Comparison of ENCODE assay signal across 29 cellular contexts in the genomic region with DNA sequence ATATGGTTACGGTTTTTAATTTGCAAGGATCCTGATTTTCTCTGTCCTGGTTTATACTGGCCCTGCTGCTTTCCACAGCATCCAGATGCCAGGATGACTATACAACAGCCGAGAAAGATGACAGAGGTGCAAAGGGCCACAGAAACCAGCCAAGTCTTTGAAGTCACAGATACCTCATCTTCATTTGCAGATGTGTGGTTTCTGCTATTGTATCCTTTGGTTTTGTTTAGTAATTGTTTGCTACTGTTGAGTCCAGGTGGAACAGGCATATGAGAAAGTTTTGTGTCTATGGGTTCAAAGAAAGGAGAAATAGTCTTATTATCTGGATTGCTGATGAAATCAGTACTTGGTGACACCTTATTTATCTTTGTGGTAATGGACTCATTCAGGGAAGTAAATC. TPM values are rescaled to one million over a fixed set of nuclear protein-coding genes. Genes with fewer than 3 reads are reported as not detected.
DNase-seq lines count a peak whose midpoint lies in the region; ATAC-seq and TF ChIP-seq lines count a peak whose summit lies in the region.
"Had no signal": no experiment of that assay in that cellular context is flagged by ENCODE, and none has a peak within 500 bp of the region (broad histone marks: within the 10 kb centered on the region; RNA-seq: fewer than 3 reads in every experiment).

No MANE protein-coding gene starts in this region.

- no peak overlapping the region for H3K4me2 ChIP-seq in PC-9
- H3K4me2 ChIP-seq: BLaER1 treated with 17β-estradiol and CSF1 and Interleukin-3, amounts not matched to agents 10 nM and 100 nM had no signal

- 0 out of 2 replicates have a peak, but pooled peaks cover 5% of the 10 kb centered on the region for H3K4me1 ChIP-seq in PC-9 (replicated peaks; ENCODE audit: insufficient read depth)
- H3K4me1 ChIP-seq: BLaER1 treated with 17β-estradiol and CSF1 and Interleukin-3, amounts not matched to agents 10 nM and 100 nM; Peyer's patch; spleen; upper lobe of right lung had no signal

- no peak overlapping the region for H2AFZ ChIP-seq in PC-9

- H3K36me3 Mint-ChIP-seq in activated T-cell treated with anti-CD3 and anti-CD28 coated beads, Interleukin-2, amount 50 U/mL, for 72 hours (ENCODE audit: insufficient read depth in 2 of 2), result no peaks in the 10 kb centered on the region
- peaks cover 7% of the 10 kb centered on the region for H3K36me3 Mint-ChIP-seq in stimulated activated effector memory CD8-positive, alpha-beta T cell treated with anti-CD3 and anti-CD28 coated beads, Interleukin-12 subunit alpha, Interleukin-12 subunit beta, amount 100 ng/mL, for 72 hours

- CTCF ChIA-PET in PC-9 (lab: Charles Lee), result no interaction called here

- no peaks in the 10 kb centered on the region for H3K36me3 ChIP-seq in PC-9 (ENCODE audit: low read depth)
- H3K36me3 ChIP-seq: cardiac muscle cell, Peyer's patch had no signal

- H3K9me3 ChIP-seq in PC-9 (ENCODE audit: insufficient read depth, low read depth), result no peaks in the 10 kb centered on the region
- H3K9me3 ChIP-seq: BLaER1 treated with 17β-estradiol and CSF1 and Interleukin-3, amounts not matched to agents 10 nM and 100 nM; Peyer's patch; spleen; upper lobe of right lung had no signal

- no peak overlapping the region for H3K4me3 Mint-ChIP-seq in activated T-cell treated with anti-CD3 and anti-CD28 coated beads, Interleukin-2, amount 50 U/mL, for 72 hours
- H3K4me3 Mint-ChIP-seq in stimulated activated effector memory CD8-positive, alpha-beta T cell treated with anti-CD3 and anti-CD28 coated beads, Interleukin-12 subunit alpha, Interleukin-12 subunit beta, amount 100 ng/mL, for 72 hours, result no peak overlapping the region
- H3K4me3 Mint-ChIP-seq: activated B cell treated with CpG ODN at 0.5 μM for 24 hours, IgD-negative memory B cell had no signal

- H3K27ac Mint-ChIP-seq in activated T-cell treated with anti-CD3 and anti-CD28 coated beads, Interleukin-2, amount 50 U/mL, for 72 hours, result no peak overlapping the region
- no peak overlapping the region for H3K27ac Mint-ChIP-seq in stimulated activated effector memory CD8-positive, alpha-beta T cell treated with anti-CD3 and anti-CD28 coated beads, Interleukin-12 subunit alpha, Interleukin-12 subunit beta, amount 100 ng/mL, for 72 hours
- H3K27ac Mint-ChIP-seq: activated B cell treated with CpG ODN at 0.5 μM for 24 hours, IgD-negative memory B cell had no signal

- no peaks in the 10 kb centered on the region for H3K27me3 Mint-ChIP-seq in activated T-cell treated with anti-CD3 and anti-CD28 coated beads, Interleukin-2, amount 50 U/mL, for 72 hours (ENCODE audit: low read depth)
- H3K27me3 Mint-ChIP-seq: activated B cell treated with CpG ODN at 0.5 μM for 24 hours, IgD-negative memory B cell had no signal

- H3F3A ChIP-seq in PC-9 (ENCODE audit: insufficient read depth, low read depth), result no peaks in the 10 kb centered on the region

- no peaks in the 10 kb centered on the region for H3K27me3 ChIP-seq in PC-9 (ENCODE audit: insufficient read depth, low read depth)
- H3K27me3 ChIP-seq: BLaER1 treated with 17β-estradiol and CSF1 and Interleukin-3, amounts not matched to agents 10 nM and 100 nM; cardiac muscle cell; Peyer's patch; spleen; upper lobe of right lung had no signal

- DNase-seq in activated T-cell treated with anti-CD3 and anti-CD28 coated beads, Interleukin-2, amount 50 U/mL, for 72 hours, result peak; percentile 13 to 33
- no peak for DNase-seq in activated T-cell treated with anti-CD3 and anti-CD28 coated beads, Interleukin-2, amount 50 U/mL, for 1 hour
- DNase-seq in H4 (ENCODE audit: low spot score) (peak; percentile 14), PC-9 (peak in 1 of 2 experiments; percentile 46), amniotic stem cell (lab: John Stamatoyannopoulos, UW) (no peak)
- no peak for DNase-seq in stimulated activated effector memory CD8-positive, alpha-beta T cell treated with anti-CD3 and anti-CD28 coated beads, Interleukin-12 subunit alpha, Interleukin-12 subunit beta, amount 100 ng/mL, for 72 hours (ENCODE audit: low spot score in 2 of 2)
- DNase-seq: activated B cell treated with CpG ODN at 0.5 μM for 24 hours; activated gamma-delta T cell; aorta; effector memory CD4-positive, alpha-beta T cell; GDM1; head of caudate nucleus; left ventricle myocardium superior; NCI-H1105; NCI-H2029; NCI-H524 treated with DMSO at 0.1 percent for 48 hours; Peyer's patch; posterior cingulate gyrus; right cardiac atrium; SIG-M5; spleen; stimulated activated CD4-positive, alpha-beta T cell treated with anti-CD3 and anti-CD28 coated beads, Interleukin-2, amount 100 ng/mL, for 48 hours; upper lobe of right lung had no signal

- peaks cover 18% of the 10 kb centered on the region for H3K4me1 Mint-ChIP-seq in activated T-cell treated with anti-CD3 and anti-CD28 coated beads, Interleukin-2, amount 50 U/mL, for 72 hours (ENCODE audit: low read depth)
- no peaks in the 10 kb centered on the region for H3K4me1 Mint-ChIP-seq in stimulated activated effector memory CD8-positive, alpha-beta T cell treated with anti-CD3 and anti-CD28 coated beads, Interleukin-12 subunit alpha, Interleukin-12 subunit beta, amount 100 ng/mL, for 72 hours
- H3K4me1 Mint-ChIP-seq: activated B cell treated with CpG ODN at 0.5 μM for 24 hours had no signal

- no TSS peak for BruUV-seq in PC-9 (replicated peaks; lab: Mats Ljungman, UMichigan)

- H3K9me2 ChIP-seq in PC-9 (ENCODE audit: insufficient read depth), result no peaks in the 10 kb centered on the region

- intact Hi-C loops in PC-9 (cut with micrococcal nuclease; ENCODE audit: unreplicated experiment), result no loop called here

- no peak for TF ChIP-seq CTCF in PC-9 (conservative IDR thresholded peaks at IDR 0.05)

- no peaks in the 10 kb centered on the region for H3K79me2 ChIP-seq in PC-9 (ENCODE audit: low read depth)

- peak; percentile 83 to 93 for ATAC-seq in activated T-cell treated with anti-CD3 and anti-CD28 coated beads, Interleukin-2, amount 50 U/mL, for 72 hours (replicated peaks in 1 of 2)
- ATAC-seq in stimulated activated effector memory CD8-positive, alpha-beta T cell treated with anti-CD3 and anti-CD28 coated beads, Interleukin-12 subunit alpha, Interleukin-12 subunit beta, amount 100 ng/mL, for 72 hours, result peak; percentile 71
- no peak for ATAC-seq in GM21423 (IDR thresholded peaks at IDR 0.05; ENCODE audit: unreplicated experiment)
- ATAC-seq: left ventricle myocardium superior, right cardiac atrium, upper lobe of right lung had no signal

- no peaks in the 10 kb centered on the region for H3K9me3 Mint-ChIP-seq in activated T-cell treated with anti-CD3 and anti-CD28 coated beads, Interleukin-2, amount 50 U/mL, for 72 hours
- no peaks in the 10 kb centered on the region for H3K9me3 Mint-ChIP-seq in stimulated activated effector memory CD8-positive, alpha-beta T cell treated with anti-CD3 and anti-CD28 coated beads, Interleukin-12 subunit alpha, Interleukin-12 subunit beta, amount 100 ng/mL, for 72 hours
- H3K9me3 Mint-ChIP-seq: activated B cell treated with CpG ODN at 0.5 μM for 24 hours had no signal

- POLR2A ChIA-PET in PC-9 (lab: Charles Lee; ENCODE audit: unreplicated experiment), result no interaction called here

- no peak overlapping the region for H3K4me3 ChIP-seq in PC-9
- H3K4me3 ChIP-seq: BLaER1 treated with 17β-estradiol and CSF1 and Interleukin-3, amounts not matched to agents 10 nM and 100 nM; cardiac muscle cell; coronary artery; Peyer's patch; spleen; upper lobe of right lung had no signal

- 0 out of 2 replicates have a peak overlapping the region, but pooled peaks have one; percentile 35 for H3K27ac ChIP-seq in PC-9
- H3K27ac ChIP-seq: BLaER1 treated with 17β-estradiol and CSF1 and Interleukin-3, amounts not matched to agents 10 nM and 100 nM; cardiac muscle cell; coronary artery; Peyer's patch; spleen; upper lobe of right lung had no signal

- no peaks in the 10 kb centered on the region for H4K20me1 ChIP-seq in PC-9 (ENCODE audit: insufficient read depth)
- H4K20me1 ChIP-seq: BLaER1 treated with 17β-estradiol and CSF1 and Interleukin-3, amounts not matched to agents 10 nM and 100 nM had no signal

RNA-seq across cellular contexts. Expression of a gene that starts 17.3 kb away (rescaled TPM):
- 10 to 100 TPM in 1 of 2 donors, 1 to 10 TPM in 1; 9.8 to 10.7 TPM for total RNA-seq in activated T-cell treated with anti-CD3 and anti-CD28 coated beads, Interleukin-2, amount 50 U/mL, for 72 hours
- total RNA-seq in H4 (2014; rRNA removed; shearing (Covaris generic)), result 5.0 and 7.4 TPM in 2 replicates
- 33.6 and 34.5 TPM in 2 replicates for total RNA-seq in PC-9 (2021)

RNA-seq across cellular contexts. Expression of a gene that starts 17.3 kb away (rescaled TPM):
- total RNA-seq in activated T-cell treated with anti-CD3 and anti-CD28 coated beads, Interleukin-2, amount 50 U/mL, for 72 hours, result not detected
- total RNA-seq in H4 (2014; rRNA removed; shearing (Covaris generic)), result not detected in 2 replicates
- total RNA-seq in PC-9 (2021), result not detected in 2 replicates
- total RNA-seq: activated B cell treated with CpG ODN at 0.5 μM for 24 hours, aorta, cardiac muscle cell, fibroblast of villous mesenchyme, left ventricle myocardium superior, Peyer's patch, right cardiac atrium, spleen, upper lobe of right lung had no signal

RNA-seq across cellular contexts. Expression of a gene that starts 52.1 kb away (rescaled TPM):
- total RNA-seq in activated T-cell treated with anti-CD3 and anti-CD28 coated beads, Interleukin-2, amount 50 U/mL, for 72 hours, result 10 to 100 TPM; 49.7 to 64.0 TPM
- 105 TPM in 2 replicates for total RNA-seq in H4 (2014; rRNA removed; shearing (Covaris generic))
- 80.6 and 91.7 TPM in 2 replicates for total RNA-seq in PC-9 (2021)

Comparison
In these comparisons a context has a peak if more than half of its experiments do, and no peak if none do; other contexts are left out.
1. DNase-seq: peak in activated T-cell treated with anti-CD3 and anti-CD28 coated beads, Interleukin-2, amount 50 U/mL, for 72 hours (2 of 2) and H4 (single experiment); none in activated T-cell treated with anti-CD3 and anti-CD28 coated beads, Interleukin-2, amount 50 U/mL, for 1 hour (single experiment), stimulated activated effector memory CD8-positive, alpha-beta T cell treated with anti-CD3 and anti-CD28 coated beads, Interleukin-12 subunit alpha, Interleukin-12 subunit beta, amount 100 ng/mL, for 72 hours (0 of 2) and amniotic stem cell (single experiment).